In genomic region chr18:8657873-8658521, GRCh38 we compare ENCODE assay signal across 1 cellular context.
TF ChIP-seq lines count a peak whose summit lies in the region.

No MANE protein-coding gene starts in this region.

TF ChIP-seq in SK-N-SH treated with all-trans-retinoic acid at 6 μM for 48 hours, 23 proteins besides CTCF, POLR2A, EP300 and RAD21 (continued from another document):
- TF ChIP-seq, protein P1, sequence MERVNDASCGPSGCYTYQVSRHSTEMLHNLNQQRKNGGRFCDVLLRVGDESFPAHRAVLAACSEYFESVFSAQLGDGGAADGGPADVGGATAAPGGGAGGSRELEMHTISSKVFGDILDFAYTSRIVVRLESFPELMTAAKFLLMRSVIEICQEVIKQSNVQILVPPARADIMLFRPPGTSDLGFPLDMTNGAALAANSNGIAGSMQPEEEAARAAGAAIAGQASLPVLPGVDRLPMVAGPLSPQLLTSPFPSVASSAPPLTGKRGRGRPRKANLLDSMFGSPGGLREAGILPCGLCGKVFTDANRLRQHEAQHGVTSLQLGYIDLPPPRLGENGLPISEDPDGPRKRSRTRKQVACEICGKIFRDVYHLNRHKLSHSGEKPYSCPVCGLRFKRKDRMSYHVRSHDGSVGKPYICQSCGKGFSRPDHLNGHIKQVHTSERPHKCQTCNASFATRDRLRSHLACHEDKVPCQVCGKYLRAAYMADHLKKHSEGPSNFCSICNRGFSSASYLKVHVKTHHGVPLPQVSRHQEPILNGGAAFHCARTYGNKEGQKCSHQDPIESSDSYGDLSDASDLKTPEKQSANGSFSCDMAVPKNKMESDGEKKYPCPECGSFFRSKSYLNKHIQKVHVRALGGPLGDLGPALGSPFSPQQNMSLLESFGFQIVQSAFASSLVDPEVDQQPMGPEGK (CRISPR knock-in tag; IDR thresholded peaks at IDR 0.05; ENCODE audit: borderline replicate concordance) = no peak
- no peak for TF ChIP-seq BACH2 (CRISPR knock-in tag; IDR thresholded peaks at IDR 0.05; ENCODE audit: borderline replicate concordance)
- TF ChIP-seq ARNTL (CRISPR knock-in tag; IDR thresholded peaks at IDR 0.05; ENCODE audit: borderline replicate concordance, low read depth) = no peak
- no peak for TF ChIP-seq ZNF565 (CRISPR knock-in tag; conservative IDR thresholded peaks at IDR 0.05; ENCODE audit: low read depth)
- no peak for TF ChIP-seq GLIS3 (CRISPR knock-in tag; IDR thresholded peaks at IDR 0.05)
- TF ChIP-seq CSDC2 (CRISPR knock-in tag; IDR thresholded peaks at IDR 0.05) = no peak
- TF ChIP-seq PPARA (CRISPR knock-in tag; IDR thresholded peaks at IDR 0.05; ENCODE audit: borderline replicate concordance) = no peak
- no peak for TF ChIP-seq TCF4 (CRISPR knock-in tag; IDR thresholded peaks at IDR 0.05; ENCODE audit: borderline replicate concordance)
- no peak for TF ChIP-seq ZFP30 (CRISPR knock-in tag; IDR thresholded peaks at IDR 0.05)
- TF ChIP-seq ZNF8 (CRISPR knock-in tag; IDR thresholded peaks at IDR 0.05) = no peak
- no peak for TF ChIP-seq RARB (CRISPR knock-in tag; IDR thresholded peaks at IDR 0.05)
- TF ChIP-seq SNAI2 (CRISPR knock-in tag; IDR thresholded peaks at IDR 0.05) = no peak
- no peak for TF ChIP-seq TSHZ2 (CRISPR knock-in tag; IDR thresholded peaks at IDR 0.05)
